In genomic region chr1:30732277-30732996, GRCh38 we compare ENCODE assay signal across 1 cellular context.
TF ChIP-seq lines count a peak whose summit lies in the region.

No MANE protein-coding gene starts in this region.

TF ChIP-seq in K562, 482 proteins besides CTCF, POLR2A, EP300 and RAD21 (continued from another document and continues in another):
- TF ChIP-seq ZBTB9 (CRISPR knock-in tag; IDR thresholded peaks at IDR 0.05) (peak; percentile 22; the same call in 1 of the 2 replicates), MAZ (CRISPR knock-in tag; conservative IDR thresholded peaks at IDR 0.05 in 1 of 2, IDR thresholded peaks at IDR 0.05 in 1 of 2) (peak; percentile 8 to 58; a peak in 2 of 4 replicates), RREB1 (CRISPR knock-in tag; IDR thresholded peaks at IDR 0.05) (peak; percentile 84), CREB3L1 (IDR thresholded peaks at IDR 0.05; ENCODE audit: borderline replicate concordance, low read depth) (0 out of 2 replicates have a peak, but pooled peaks have one; percentile 25), MEIS2 (IDR thresholded peaks at IDR 0.05; ENCODE audit: partially characterized antibody) (peak; percentile 28), VEZF1 (CRISPR knock-in tag; IDR thresholded peaks at IDR 0.05) (peak; percentile 58; the same call in 1 of the 2 replicates), MAFG (tag; conservative IDR thresholded peaks at IDR 0.05) (no peak), RUNX1 (IDR thresholded peaks at IDR 0.05; ENCODE audit: low read depth) (0 out of 2 replicates have a peak, but pooled peaks have one; percentile 27), PHF21A (IDR thresholded peaks at IDR 0.05; ENCODE audit: borderline replicate concordance, low read depth) (no peak), CHD7 (IDR thresholded peaks at IDR 0.05; ENCODE audit: low read depth, low read length) (no peak), CREM (IDR thresholded peaks at IDR 0.05; ENCODE audit: low read depth) (no peak), NFXL1 (CRISPR knock-in tag; IDR thresholded peaks at IDR 0.05) (peak; percentile 46; the same call in 1 of the 2 replicates), ZKSCAN3 (CRISPR knock-in tag; IDR thresholded peaks at IDR 0.05) (no peak), ZBTB33 (CRISPR knock-in tag; IDR thresholded peaks at IDR 0.05) (0 out of 2 replicates have a peak, but pooled peaks have one; percentile 29), ZNF197 (CRISPR knock-in tag; IDR thresholded peaks at IDR 0.05; ENCODE audit: low read depth) (0 out of 2 replicates have a peak, but pooled peaks have one; percentile 35), BACH1 (tag; IDR thresholded peaks at IDR 0.05) (peak; percentile 26; the same call in 1 of the 2 replicates), SPI1 (IDR thresholded peaks at IDR 0.05; ENCODE audit: borderline replicate concordance, low read depth, low read length) (peak; percentile 33; the same call in 1 of the 2 replicates), ZBTB43 (CRISPR knock-in tag; IDR thresholded peaks at IDR 0.05) (peak; percentile 28; the same call in 1 of the 2 replicates), NFE2L1 (tag; IDR thresholded peaks at IDR 0.05; ENCODE audit: borderline replicate concordance, low read depth) (no peak), BRCA1 (IDR thresholded peaks at IDR 0.05) (no peak), BRCA1 (CRISPR knock-in tag; IDR thresholded peaks at IDR 0.05) (no peak), GTF2E2 (tag; IDR thresholded peaks at IDR 0.05) (no peak), WHSC1 (IDR thresholded peaks at IDR 0.05; ENCODE audit: low read length) (no peak), NFIX (CRISPR knock-in tag; IDR thresholded peaks at IDR 0.05; ENCODE audit: low read depth) (0 out of 2 replicates have a peak, but pooled peaks have one; percentile 10), RNF2 (IDR thresholded peaks at IDR 0.05) (no peak), CBX1 (IDR thresholded peaks at IDR 0.05; ENCODE audit: low read depth) (no peak), KLF6 (CRISPR knock-in tag; IDR thresholded peaks at IDR 0.05; ENCODE audit: borderline replicate concordance) (0 out of 2 replicates have a peak, but pooled peaks have one; percentile 52), ID3 (CRISPR knock-in tag; IDR thresholded peaks at IDR 0.05) (no peak), ID3 (tag; IDR thresholded peaks at IDR 0.05) (peak; percentile 72; the same call in 1 of the 2 replicates)
